Comparison of ENCODE assay signal across 32 cellular contexts in the genomic region with DNA sequence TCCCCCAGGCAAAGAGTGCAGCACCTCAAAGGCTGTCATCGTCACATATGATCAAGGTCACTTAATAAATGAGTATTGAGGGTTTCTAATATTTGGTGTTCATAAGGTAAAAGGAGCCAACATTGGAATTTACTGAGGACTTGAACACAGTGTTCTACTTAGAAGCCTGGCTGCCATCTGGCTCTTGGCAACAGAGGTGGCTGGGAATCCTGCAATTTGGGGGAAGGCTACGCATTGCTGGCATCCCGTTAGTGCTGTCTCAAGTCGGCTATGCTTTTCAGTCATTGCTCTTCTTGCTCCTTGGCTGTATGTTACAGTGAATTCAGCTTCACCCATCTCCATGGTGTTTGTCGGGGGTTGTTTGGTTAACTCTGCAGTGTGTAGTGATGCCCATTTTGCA. TPM values are rescaled to one million over a fixed set of nuclear protein-coding genes. Genes with fewer than 3 reads are reported as not detected.
"Had no signal": no experiment of that assay in that cellular context is flagged by ENCODE, and none has a peak within 500 bp of the region (broad histone marks: within the 10 kb centered on the region; RNA-seq: fewer than 3 reads in every experiment).

No MANE protein-coding gene starts in this region.

- H3K27me3 Mint-ChIP-seq: activated CD4-positive, alpha-beta T cell treated with anti-CD3 and anti-CD28 coated beads, Interleukin-2, amount 10 ng/mL, durations not matched to agents 7 days and 5 days; activated naive CD8-positive, alpha-beta T cell; activated T-cell treated with anti-CD3 and anti-CD28 coated beads, Interleukin-2, amount 50 U/mL, for 24 hours; activated T-helper 17 cell treated with anti-CD3 and anti-CD28 coated beads, Interleukin-2, amount 50 U/mL, for 72 hours had no signal

- H3K4me3 ChIP-seq: esophagus muscularis mucosa, gastrocnemius medialis, heart left ventricle had no signal

- H3K4me1 Mint-ChIP-seq: activated CD4-positive, alpha-beta memory T cell treated with anti-CD3 and anti-CD28 coated beads, Interleukin-2, amount 10 ng/mL, durations not matched to agents 7 days and 5 days; activated T-helper 17 cell treated with anti-CD3 and anti-CD28 coated beads, Interleukin-2, amount 50 U/mL, for 72 hours; central memory CD8-positive, alpha-beta T cell had no signal

- H3K27ac Mint-ChIP-seq: activated CD4-positive, alpha-beta memory T cell treated with anti-CD3 and anti-CD28 coated beads, Interleukin-2, amount 10 ng/mL, durations not matched to agents 7 days and 5 days; activated CD4-positive, alpha-beta T cell treated with anti-CD3 and anti-CD28 coated beads, Interleukin-2, amount 10 ng/mL, durations not matched to agents 7 days and 5 days; activated naive CD8-positive, alpha-beta T cell; activated T-cell treated with anti-CD3 and anti-CD28 coated beads, Interleukin-2, amount 50 U/mL, for 24 hours; activated T-cell treated with anti-CD3 and anti-CD28 coated beads, Interleukin-2, amount 50 U/mL, for 72 hours; activated T-helper 17 cell treated with anti-CD3 and anti-CD28 coated beads, Interleukin-2, amount 50 U/mL, for 72 hours; effector memory CD8-positive, alpha-beta T cell had no signal

- H3K9me3 Mint-ChIP-seq: activated CD4-positive, alpha-beta memory T cell treated with anti-CD3 and anti-CD28 coated beads, Interleukin-2, amount 10 ng/mL, durations not matched to agents 7 days and 5 days; activated CD4-positive, alpha-beta T cell treated with anti-CD3 and anti-CD28 coated beads, Interleukin-2, amount 10 ng/mL, durations not matched to agents 7 days and 5 days; activated T-cell treated with anti-CD3 and anti-CD28 coated beads, Interleukin-2, amount 50 U/mL, for 24 hours; activated T-helper 17 cell treated with anti-CD3 and anti-CD28 coated beads, Interleukin-2, amount 50 U/mL, for 72 hours; central memory CD8-positive, alpha-beta T cell; effector memory CD8-positive, alpha-beta T cell had no signal

- H3K4me1 ChIP-seq: foreskin keratinocyte, heart left ventricle had no signal

- H3K9me3 ChIP-seq: gastrocnemius medialis, heart left ventricle had no signal

- H3K27me3 ChIP-seq: brain microvascular endothelial cell, esophagus muscularis mucosa, gastrocnemius medialis, heart left ventricle had no signal

- ATAC-seq: activated T-cell treated with anti-CD3 and anti-CD28 coated beads, Interleukin-2, amount 50 U/mL, for 72 hours; activated T-helper 17 cell treated with anti-CD3 and anti-CD28 coated beads, Interleukin-2, amount 50 U/mL, for 72 hours; effector memory CD8-positive, alpha-beta T cell; foreskin keratinocyte; gastrocnemius medialis; heart left ventricle had no signal

- H3K36me3 ChIP-seq: brain microvascular endothelial cell, esophagus muscularis mucosa, gastrocnemius medialis, heart left ventricle had no signal

- H3K27ac ChIP-seq: brain microvascular endothelial cell, esophagus muscularis mucosa, foreskin keratinocyte, gastrocnemius medialis, heart left ventricle had no signal

- H3K4me3 Mint-ChIP-seq: activated CD4-positive, alpha-beta memory T cell treated with anti-CD3 and anti-CD28 coated beads, Interleukin-2, amount 10 ng/mL, durations not matched to agents 7 days and 5 days; activated CD4-positive, alpha-beta T cell treated with anti-CD3 and anti-CD28 coated beads, Interleukin-2, amount 10 ng/mL, durations not matched to agents 7 days and 5 days; activated naive CD8-positive, alpha-beta T cell; activated T-cell treated with anti-CD3 and anti-CD28 coated beads, Interleukin-2, amount 50 U/mL, for 24 hours; activated T-cell treated with anti-CD3 and anti-CD28 coated beads, Interleukin-2, amount 50 U/mL, for 72 hours; activated T-helper 17 cell treated with anti-CD3 and anti-CD28 coated beads, Interleukin-2, amount 50 U/mL, for 72 hours; central memory CD8-positive, alpha-beta T cell; effector memory CD8-positive, alpha-beta T cell had no signal

- DNase-seq: activated CD4-positive, alpha-beta memory T cell treated with anti-CD3 and anti-CD28 coated beads, Interleukin-2, amount 10 ng/mL, durations not matched to agents 7 days and 5 days; activated CD4-positive, alpha-beta T cell treated with anti-CD3 and anti-CD28 coated beads for 1 hour; activated CD4-positive, alpha-beta T cell treated with anti-CD3 and anti-CD28 coated beads for 4 hours; activated CD4-positive, alpha-beta T cell treated with anti-CD3 and anti-CD28 coated beads, Interleukin-2, amount 10 ng/mL, durations not matched to agents 7 days and 5 days; activated CD4-positive, alpha-beta T cell treated with anti-CD3 and anti-CD28 coated beads, Interleukin-2, amount 50 U/mL, for 4 hours; activated CD8-positive, alpha-beta memory T cell treated with anti-CD3 and anti-CD28 coated beads, Interleukin-2, amount 50 U/mL, for 48 hours; activated effector memory CD4-positive, alpha-beta T cell treated with Interleukin-2 at 50 U/mL for 16 hours; activated gamma-delta T cell treated with Interleukin-2 at 50 U/mL for 16 hours; activated naive CD4-positive, alpha-beta T cell treated with anti-CD3 and anti-CD28 coated beads, Interleukin-2, amount 50 U/mL, for 16 hours; activated naive CD4-positive, alpha-beta T cell treated with Interleukin-2 at 50 U/mL for 16 hours; activated T-cell treated with anti-CD3 and anti-CD28 coated beads for 4 hours; activated T-cell treated with anti-CD3 and anti-CD28 coated beads, Interleukin-2, amount 50 U/mL, for 24 hours; activated T-cell treated with anti-CD3 and anti-CD28 coated beads, Interleukin-2, amount 50 U/mL, for 72 hours; amniotic stem cell; brain microvascular endothelial cell; cortex of kidney; dermis blood vessel endothelial cell; effector CD4-positive, alpha-beta T cell; effector memory CD8-positive, alpha-beta T cell; erythroblast; foreskin keratinocyte; gastrocnemius medialis; glutamatergic neuron; heart left ventricle; T-helper 2 cell had no signal

RNA-seq across cellular contexts. Expression of gene SLC24A4, which starts 13.0 kb away (rescaled TPM):
- total RNA-seq: activated CD4-positive, alpha-beta memory T cell treated with anti-CD3 and anti-CD28 coated beads, Interleukin-2, amount 10 ng/mL, durations not matched to agents 7 days and 5 days; activated CD4-positive, alpha-beta T cell treated with anti-CD3 and anti-CD28 coated beads, Interleukin-2, amount 10 ng/mL, durations not matched to agents 7 days and 5 days; activated T-cell treated with anti-CD3 and anti-CD28 coated beads, Interleukin-2, amount 50 U/mL, for 72 hours; activated T-helper 17 cell treated with anti-CD3 and anti-CD28 coated beads, Interleukin-2, amount 50 U/mL, for 72 hours; astrocyte; bronchial epithelial cell; cardiac septum had no signal
